ENCODE assay signal across 1 cellular context in the genomic region with DNA sequence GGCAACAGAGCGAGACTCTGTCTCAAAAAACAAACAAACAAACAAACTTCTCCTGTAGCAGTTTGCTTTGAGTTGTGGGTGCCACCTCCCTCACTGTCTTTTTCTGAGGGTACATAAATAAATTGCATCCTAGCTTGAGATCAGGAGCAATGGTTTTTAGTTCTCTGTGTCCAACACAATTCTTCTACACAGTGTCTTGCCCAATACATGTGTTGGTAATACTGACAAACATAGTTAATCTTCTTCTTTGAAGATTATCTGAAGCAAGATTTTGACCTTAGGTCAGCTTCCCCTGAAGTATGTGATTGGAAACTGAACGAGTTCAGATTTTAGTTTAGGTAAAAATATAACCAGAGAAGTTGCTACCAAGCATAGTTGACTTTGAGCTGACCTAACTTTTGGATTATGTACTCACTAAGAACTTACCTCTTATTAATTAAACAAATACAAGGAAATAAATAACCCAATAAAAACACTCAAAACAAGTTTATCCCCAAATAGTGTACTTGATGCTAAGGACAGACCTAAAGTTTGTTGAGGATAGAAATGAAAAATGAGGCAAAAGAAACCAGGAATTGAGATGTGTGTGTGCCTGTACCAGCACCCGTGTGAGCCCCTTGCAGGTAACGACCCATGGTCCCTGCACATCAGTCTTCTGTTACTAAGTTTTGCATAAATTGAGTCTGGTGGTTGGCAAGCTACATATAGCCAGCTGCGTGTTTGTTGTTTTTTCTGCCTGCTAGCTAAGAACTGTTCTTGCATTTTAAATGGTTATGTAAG.
TF ChIP-seq lines count a peak whose summit lies in the region.

No MANE protein-coding gene starts in this region.

TF ChIP-seq in GM23338, 12 proteins besides CTCF, POLR2A, EP300 and RAD21 (continued from another document):
- TF ChIP-seq, protein P1, sequence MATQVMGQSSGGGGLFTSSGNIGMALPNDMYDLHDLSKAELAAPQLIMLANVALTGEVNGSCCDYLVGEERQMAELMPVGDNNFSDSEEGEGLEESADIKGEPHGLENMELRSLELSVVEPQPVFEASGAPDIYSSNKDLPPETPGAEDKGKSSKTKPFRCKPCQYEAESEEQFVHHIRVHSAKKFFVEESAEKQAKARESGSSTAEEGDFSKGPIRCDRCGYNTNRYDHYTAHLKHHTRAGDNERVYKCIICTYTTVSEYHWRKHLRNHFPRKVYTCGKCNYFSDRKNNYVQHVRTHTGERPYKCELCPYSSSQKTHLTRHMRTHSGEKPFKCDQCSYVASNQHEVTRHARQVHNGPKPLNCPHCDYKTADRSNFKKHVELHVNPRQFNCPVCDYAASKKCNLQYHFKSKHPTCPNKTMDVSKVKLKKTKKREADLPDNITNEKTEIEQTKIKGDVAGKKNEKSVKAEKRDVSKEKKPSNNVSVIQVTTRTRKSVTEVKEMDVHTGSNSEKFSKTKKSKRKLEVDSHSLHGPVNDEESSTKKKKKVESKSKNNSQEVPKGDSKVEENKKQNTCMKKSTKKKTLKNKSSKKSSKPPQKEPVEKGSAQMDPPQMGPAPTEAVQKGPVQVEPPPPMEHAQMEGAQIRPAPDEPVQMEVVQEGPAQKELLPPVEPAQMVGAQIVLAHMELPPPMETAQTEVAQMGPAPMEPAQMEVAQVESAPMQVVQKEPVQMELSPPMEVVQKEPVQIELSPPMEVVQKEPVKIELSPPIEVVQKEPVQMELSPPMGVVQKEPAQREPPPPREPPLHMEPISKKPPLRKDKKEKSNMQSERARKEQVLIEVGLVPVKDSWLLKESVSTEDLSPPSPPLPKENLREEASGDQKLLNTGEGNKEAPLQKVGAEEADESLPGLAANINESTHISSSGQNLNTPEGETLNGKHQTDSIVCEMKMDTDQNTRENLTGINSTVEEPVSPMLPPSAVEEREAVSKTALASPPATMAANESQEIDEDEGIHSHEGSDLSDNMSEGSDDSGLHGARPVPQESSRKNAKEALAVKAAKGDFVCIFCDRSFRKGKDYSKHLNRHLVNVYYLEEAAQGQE (IDR thresholded peaks at IDR 0.05; ENCODE audit: unreplicated experiment) = no peak
TF ChIP-seq in GM23338: peak in this region for 0.
